In the genomic region with DNA sequence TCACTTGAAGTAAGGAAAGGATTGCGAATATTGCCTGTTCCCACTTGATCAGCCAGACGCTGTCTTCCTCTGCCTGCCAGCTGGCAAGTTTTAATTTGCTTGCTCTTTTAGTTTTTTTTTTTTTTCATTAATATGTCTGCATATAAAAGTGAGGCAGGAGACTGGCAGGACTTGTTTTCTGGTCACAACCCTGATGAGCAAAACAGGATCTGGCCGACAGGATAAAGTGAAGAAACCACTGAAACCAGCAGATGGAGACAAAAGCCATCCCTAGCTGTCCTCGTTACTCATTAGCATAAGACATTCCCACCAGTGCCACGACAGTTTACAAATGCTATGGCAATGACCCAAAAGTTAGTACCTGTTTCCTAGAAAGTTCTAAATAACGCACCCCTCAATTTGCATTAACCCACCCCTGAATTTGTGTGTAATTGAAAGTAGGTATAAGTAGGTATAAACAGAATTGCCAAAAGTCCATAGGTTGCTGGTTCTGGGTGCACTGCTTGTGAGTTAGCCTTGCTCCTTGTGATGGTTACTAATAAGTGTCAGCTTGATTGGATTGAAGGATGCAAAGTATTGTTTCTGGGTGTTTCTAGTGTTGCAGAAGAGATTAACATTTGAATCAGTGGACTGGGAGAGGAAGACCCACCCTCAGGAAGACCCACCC, we compare ENCODE assay signal across 9 cellular contexts.
DNase-seq lines count a peak whose midpoint lies in the region; ATAC-seq and TF ChIP-seq lines count a peak whose summit lies in the region.
"Had no signal": no experiment of that assay in that cellular context is flagged by ENCODE, and none has a peak within 500 bp of the region (broad histone marks: within the 10 kb centered on the region; RNA-seq: fewer than 3 reads in every experiment).

No MANE protein-coding gene starts in this region.

- no peak overlapping the region for H3K4me3 ChIP-seq in A673 (ENCODE audit: low read depth, low read length, poor library complexity, severe bottlenecking)
- no peak overlapping the region for H3K4me3 ChIP-seq in choroid plexus epithelial cell (ENCODE audit: low read depth, low read length)
- no peak overlapping the region for H3K4me3 ChIP-seq in mucosa of descending colon
- H3K4me3 ChIP-seq: body of pancreas had no signal

- no peaks in the 10 kb centered on the region for H3K36me3 ChIP-seq in A673 (ENCODE audit: insufficient read depth, low read length, poor library complexity, severe bottlenecking)
- no peaks in the 10 kb centered on the region for H3K36me3 ChIP-seq in mucosa of descending colon (ENCODE audit: low read depth)

- H3K27me3 ChIP-seq in A673 (replicated peaks; ENCODE audit: insufficient read depth, low read depth, low read length, poor library complexity) = no peaks in the 10 kb centered on the region
- H3K27me3 ChIP-seq: body of pancreas had no signal

- no peak overlapping the region for H3K27ac ChIP-seq in A673 (ENCODE audit: low read depth, low read length, poor library complexity, severe bottlenecking)
- H3K27ac ChIP-seq: body of pancreas had no signal

- ATAC-seq in mucosa of descending colon (peak; percentile 59), HG03565 (IDR thresholded peaks at IDR 0.05; ENCODE audit: unreplicated experiment) (no peak), HG03196 (IDR thresholded peaks at IDR 0.05; ENCODE audit: unreplicated experiment) (no peak)
- ATAC-seq: body of pancreas had no signal

- POLR2A ChIA-PET in A673 (lab: Charles Lee; ENCODE audit: low non-redundant PET) = no interaction called here

- no TSS peak for BruUV-seq in A673 (replicated peaks; lab: Mats Ljungman, UMichigan)

- TF ChIP-seq CTCF in A673 (conservative IDR thresholded peaks at IDR 0.05; ENCODE audit: low read depth, low read length) (peak; percentile 76), GM12872 (IDR thresholded peaks at IDR 0.05; ENCODE audit: insufficient read depth, low read depth, low read length) (peak; percentile 54), choroid plexus epithelial cell (conservative IDR thresholded peaks at IDR 0.05; ENCODE audit: low read depth, low read length) (peak; percentile 73), mucosa of descending colon (IDR thresholded peaks at IDR 0.05) (no peak)

- DNase-seq in A673 (ENCODE audit: low spot score) = peak; percentile 62
- peak; percentile 90 for DNase-seq in NCI-H748 (lab: John Stamatoyannopoulos, UW; ENCODE audit: unreplicated experiment)
- DNase-seq in choroid plexus epithelial cell (ENCODE audit: low read depth) = peak; percentile 70
- DNase-seq in mucosa of descending colon = peak in 1 of 3 donors; percentile 37
- DNase-seq in middle frontal gyrus (ENCODE audit: extremely low spot score, low spot score) = no peak

- H3K4me1 ChIP-seq in A673 (ENCODE audit: insufficient read depth, low read length, poor library complexity, severe bottlenecking) (no peaks in the 10 kb centered on the region), mucosa of descending colon (ENCODE audit: low read depth) (no peaks in the 10 kb centered on the region)

- CTCF ChIA-PET in A673 (lab: Charles Lee) = interaction anchor here (0.7 to 1.0 kb wide), 4 partner anchors 33 to 705 kb away, joined by 3 to 5 read pairs (median 3); no protein-coding TSS in a partner anchor

- intact Hi-C loops in A673 (cut with micrococcal nuclease; ENCODE audit: unreplicated experiment) = loop anchor here (1.0 kb wide), 2 partner anchors 258 to 360 kb away; no protein-coding TSS in a partner anchor
- intact Hi-C loops in mucosa of descending colon (cut with DNase I, micrococcal nuclease) = no loop called here

- H3K9me3 ChIP-seq in A673 (ENCODE audit: low read depth, low read length, poor library complexity, severe bottlenecking) = no peaks in the 10 kb centered on the region
- no peaks in the 10 kb centered on the region for H3K9me3 ChIP-seq in mucosa of descending colon
- H3K9me3 ChIP-seq: body of pancreas had no signal
